13 cellular contexts compared by ENCODE assay signal in genomic region chr17:32502710-32503109, GRCh38. TPM values are rescaled to one million over a fixed set of nuclear protein-coding genes. Genes with fewer than 3 reads are reported as not detected.
DNase-seq lines count a peak whose midpoint lies in the region; ATAC-seq and TF ChIP-seq lines count a peak whose summit lies in the region.
"Had no signal": no experiment of that assay in that cellular context is flagged by ENCODE, and none has a peak within 500 bp of the region (broad histone marks: within the 10 kb centered on the region; RNA-seq: fewer than 3 reads in every experiment).

No MANE protein-coding gene starts in this region.

- peak overlapping the region; percentile 15 for H3K4me3 Mint-ChIP-seq in activated T-cell treated with anti-CD3 and anti-CD28 coated beads, Interleukin-2, amount 50 U/mL, for 24 hours
- peak overlapping the region; percentile 57 to 76 (median 60) for H3K4me3 Mint-ChIP-seq in T-cell
- H3K4me3 Mint-ChIP-seq in stimulated activated naive B cell treated with anti-CD40 and anti-IgM and Interleukin-4, amounts not matched to agents 10 μg/mL and 1 μg/mL and 100 μg/mL, for 72 hours: peak overlapping the region in 1 of 2 donors; percentile 25

- TF ChIP-seq POLR2A in esophagus squamous epithelium (IDR thresholded peaks at IDR 0.05) (no peak), esophagus muscularis mucosa (IDR thresholded peaks at IDR 0.05; ENCODE audit: low read depth) (no peak)

- no peaks in the 10 kb centered on the region for H3K36me3 Mint-ChIP-seq in activated T-cell treated with anti-CD3 and anti-CD28 coated beads, Interleukin-2, amount 50 U/mL, for 24 hours (ENCODE audit: low read depth)
- H3K36me3 Mint-ChIP-seq in T-cell: no peaks in the 10 kb centered on the region
- peaks cover 0 to 2% of the 10 kb centered on the region in 2 donors for H3K36me3 Mint-ChIP-seq in stimulated activated naive B cell treated with anti-CD40 and anti-IgM and Interleukin-4, amounts not matched to agents 10 μg/mL and 1 μg/mL and 100 μg/mL, for 72 hours

- no peak for DNase-seq in activated T-cell treated with anti-CD3 and anti-CD28 coated beads, Interleukin-2, amount 50 U/mL, for 24 hours
- DNase-seq in activated T-cell treated with anti-CD3 and anti-CD28 coated beads, Interleukin-2, amount 50 U/mL, for 48 hours: no peak
- no peak for DNase-seq in T-cell
- no peak for DNase-seq in esophagus squamous epithelium (lab: John Stamatoyannopoulos, UW)
- DNase-seq in stimulated activated naive B cell treated with anti-CD40 and anti-IgM and Interleukin-4, amounts not matched to agents 10 μg/mL and 1 μg/mL and 100 μg/mL, for 72 hours: no peak
- no peak for DNase-seq in esophagus muscularis mucosa (ENCODE audit: extremely low spot score)
- DNase-seq in NCI-H1417 (lab: John Stamatoyannopoulos, UW): no peak
- DNase-seq: activated effector memory CD4-positive, alpha-beta T cell treated with anti-CD3 and anti-CD28 coated beads, Interleukin-2, amount 50 U/mL, for 16 hours; Kasumi-1; NCI-H2029 treated with DMSO at 0.1 percent for 48 hours; stimulated activated CD4-positive, alpha-beta T cell treated with anti-CD3 and anti-CD28 coated beads, Interleukin-12 subunit alpha, Interleukin-12 subunit beta, amount 100 ng/mL, for 4 hours had no signal

- H3K4me3 ChIP-seq in esophagus squamous epithelium: no peak overlapping the region
- no peak overlapping the region for H3K4me3 ChIP-seq in esophagus muscularis mucosa

- TF ChIP-seq CTCF in esophagus squamous epithelium (IDR thresholded peaks at IDR 0.05): no peak
- TF ChIP-seq CTCF in esophagus muscularis mucosa (IDR thresholded peaks at IDR 0.05): no peak

- peak overlapping the region; percentile 69 to 87 (median 79) for H3K27ac ChIP-seq in esophagus squamous epithelium
- H3K27ac ChIP-seq in esophagus muscularis mucosa (replicated peaks in 1 of 4): no peak overlapping the region
- H3K27ac ChIP-seq: WERI-Rb-1 had no signal

- H3K4me1 ChIP-seq in esophagus squamous epithelium (peaks cover 10 to 39% (median 27%) of the 10 kb centered on the region in 3 donors), esophagus muscularis mucosa (peaks cover 0 to 16% (median 3%) of the 10 kb centered on the region in 4 donors)

- H3K27me3 Mint-ChIP-seq in activated T-cell treated with anti-CD3 and anti-CD28 coated beads, Interleukin-2, amount 50 U/mL, for 24 hours: no peaks in the 10 kb centered on the region
- H3K27me3 Mint-ChIP-seq in T-cell: no peaks in the 10 kb centered on the region
- H3K27me3 Mint-ChIP-seq in stimulated activated naive B cell treated with anti-CD40 and anti-IgM and Interleukin-4, amounts not matched to agents 10 μg/mL and 1 μg/mL and 100 μg/mL, for 72 hours: no peaks in the 10 kb centered on the region

- TF ChIP-seq EP300 in esophagus muscularis mucosa (IDR thresholded peaks at IDR 0.05): no peak

- 77 to 78% methylated on average over 9 to 10 of the region's 10 CpGs for whole genome bisulfite sequencing in esophagus squamous epithelium, 2 donors
- 76% methylated on average over 10 of the region's 10 CpGs for WGBS in esophagus muscularis mucosa

- POLR2A ChIA-PET in T-cell (lab: Charles Lee): no interaction called here

- no peaks in the 10 kb centered on the region for H3K27me3 ChIP-seq in esophagus squamous epithelium
- no peaks in the 10 kb centered on the region for H3K27me3 ChIP-seq in esophagus muscularis mucosa

- intact Hi-C loops in esophagus squamous epithelium (cut with DNase I) (no loop called here), esophagus muscularis mucosa (cut with DNase I) (no loop called here)

- ATAC-seq in T-cell (replicated peaks in 1 of 4) (no peak), GM18909 (IDR thresholded peaks at IDR 0.05; ENCODE audit: poor library complexity, unreplicated experiment) (no peak)
- no peak for ATAC-seq in stimulated activated naive B cell treated with anti-CD40 and anti-IgM and Interleukin-4, amounts not matched to agents 10 μg/mL and 1 μg/mL and 100 μg/mL, for 72 hours (replicated peaks)

- H3K36me3 ChIP-seq in esophagus squamous epithelium (no peaks in the 10 kb centered on the region), esophagus muscularis mucosa (peaks cover 0 to 4% (median 0%) of the 10 kb centered on the region in 4 donors)
- H3K36me3 ChIP-seq: WERI-Rb-1 had no signal

- H3K4me1 Mint-ChIP-seq in activated T-cell treated with anti-CD3 and anti-CD28 coated beads, Interleukin-2, amount 50 U/mL, for 24 hours (ENCODE audit: low read depth): peaks cover 62% of the 10 kb centered on the region
- peaks cover 59 to 82% (median 71%) of the 10 kb centered on the region in 3 donors for H3K4me1 Mint-ChIP-seq in T-cell
- H3K4me1 Mint-ChIP-seq in stimulated activated naive B cell treated with anti-CD40 and anti-IgM and Interleukin-4, amounts not matched to agents 10 μg/mL and 1 μg/mL and 100 μg/mL, for 72 hours: peaks cover 31 to 45% of the 10 kb centered on the region in 2 donors

- H3K27ac Mint-ChIP-seq in activated T-cell treated with anti-CD3 and anti-CD28 coated beads, Interleukin-2, amount 50 U/mL, for 24 hours: peak overlapping the region; percentile 92
- H3K27ac Mint-ChIP-seq in T-cell: peak overlapping the region; percentile 99 to 100
- H3K27ac Mint-ChIP-seq in stimulated activated naive B cell treated with anti-CD40 and anti-IgM and Interleukin-4, amounts not matched to agents 10 μg/mL and 1 μg/mL and 100 μg/mL, for 72 hours: peak overlapping the region; percentile 69

- H3K9me3 Mint-ChIP-seq in activated T-cell treated with anti-CD3 and anti-CD28 coated beads, Interleukin-2, amount 50 U/mL, for 24 hours: no peaks in the 10 kb centered on the region
- no peaks in the 10 kb centered on the region for H3K9me3 Mint-ChIP-seq in T-cell
- H3K9me3 Mint-ChIP-seq in stimulated activated naive B cell treated with anti-CD40 and anti-IgM and Interleukin-4, amounts not matched to agents 10 μg/mL and 1 μg/mL and 100 μg/mL, for 72 hours: no peaks in the 10 kb centered on the region

- CTCF ChIA-PET in T-cell (lab: Charles Lee): no interaction called here

- H3K9me3 ChIP-seq in esophagus squamous epithelium: no peaks in the 10 kb centered on the region
- H3K9me3 ChIP-seq in esophagus muscularis mucosa: no peaks in the 10 kb centered on the region

RNA-seq across cellular contexts. Expression of gene CDK5R1, which starts 15.9 kb away (rescaled TPM):
- 10 to 100 TPM in 3 of 5 donors, 1 to 10 TPM in 2; 8.1 to 23.8 (median 14.7) TPM for total RNA-seq in T-cell
- total RNA-seq in esophagus squamous epithelium: 10 to 100 TPM in 2 of 4 donors, 1 to 10 TPM in 2; 5.7 to 12.1 (median 10.7) TPM
- total RNA-seq in esophagus muscularis mucosa: 1 to 10 TPM in 1 of 4 donors, under 1 TPM in 3; 0.33 to 1.2 (median 0.64) TPM

RNA-seq across cellular contexts. Expression of gene PSMD11, which starts 58.4 kb away (rescaled TPM):
- total RNA-seq in T-cell (10 to 100 TPM; 56.3 to 72.8 (median 62.9) TPM), esophagus squamous epithelium (100 to 1,000 TPM in 1 of 4 donors, 10 to 100 TPM in 3; 53.5 to 148 (median 70.3) TPM), esophagus muscularis mucosa (10 to 100 TPM; 39.9 to 70.2 (median 64.7) TPM)

Comparison
In these comparisons a context has a peak if more than half of its experiments do, and no peak if none do; other contexts are left out.
1. H3K27ac ChIP-seq: peak in esophagus squamous epithelium (4 of 4); none in esophagus muscularis mucosa (0 of 4).
2. Peak in every context shown above with its lines, with median percentiles within 50 percentile points of each other: H3K27ac Mint-ChIP-seq.